1 cellular context compared by ENCODE assay signal in the genomic region with DNA sequence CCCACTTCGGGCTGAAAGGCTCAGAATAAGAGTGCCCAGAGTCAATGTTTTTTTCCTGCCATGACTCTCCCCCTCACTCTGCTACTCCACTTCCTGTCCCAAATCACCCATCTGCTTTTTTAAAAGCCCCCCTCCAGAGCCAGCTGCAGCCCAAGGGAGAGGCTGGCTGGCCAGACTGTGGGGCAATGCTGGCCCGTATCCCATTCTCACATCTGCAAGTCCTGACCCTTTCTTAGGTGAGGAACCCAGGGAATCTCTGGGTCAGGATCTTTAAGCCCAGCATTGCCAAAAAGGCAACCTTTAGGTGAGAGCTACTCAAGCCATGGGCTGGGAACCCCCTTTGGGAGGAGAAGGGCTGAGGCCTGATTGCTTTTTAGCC.
TF ChIP-seq lines count a peak whose summit lies in the region.

No MANE protein-coding gene starts in this region.

TF ChIP-seq in GM23338, 12 proteins besides CTCF, POLR2A, EP300 and RAD21 (continued from another document):
- no peak for TF ChIP-seq REST (IDR thresholded peaks at IDR 0.05; ENCODE audit: unreplicated experiment)
- no peak for TF ChIP-seq CREB1 (CRISPR knock-in tag; IDR thresholded peaks at IDR 0.05; ENCODE audit: low read depth)
- TF ChIP-seq ZNF114 (CRISPR knock-in tag; IDR thresholded peaks at IDR 0.05) = no peak
- TF ChIP-seq EZH2phosphoT487 (IDR thresholded peaks at IDR 0.05; ENCODE audit: unreplicated experiment) = no peak
- TF ChIP-seq NANOG (IDR thresholded peaks at IDR 0.05; ENCODE audit: borderline replicate concordance) = no peak
- TF ChIP-seq ZNF331 (CRISPR knock-in tag; IDR thresholded peaks at IDR 0.05; ENCODE audit: low read depth) = no peak
- TF ChIP-seq JUNB (IDR thresholded peaks at IDR 0.05; ENCODE audit: unreplicated experiment) = no peak
- no peak for TF ChIP-seq ZNF462 (CRISPR knock-in tag; IDR thresholded peaks at IDR 0.05)
- TF ChIP-seq EZH2 (IDR thresholded peaks at IDR 0.05; ENCODE audit: low read depth, unreplicated experiment) = no peak
- no peak for TF ChIP-seq STAT1 (IDR thresholded peaks at IDR 0.05; ENCODE audit: unreplicated experiment)
